ENCODE assay signal across 31 cellular contexts in genomic region chr14:100721568-100721967, GRCh38. TPM values are rescaled to one million over a fixed set of nuclear protein-coding genes. Genes with fewer than 3 reads are reported as not detected.
"Had no signal": no experiment of that assay in that cellular context is flagged by ENCODE, and none has a peak within 500 bp of the region (broad histone marks: within the 10 kb centered on the region; RNA-seq: fewer than 3 reads in every experiment).

No MANE protein-coding gene starts in this region.

- H3K36me3 ChIP-seq: adrenal gland, brain microvascular endothelial cell, SJCRH30, WERI-Rb-1 had no signal

- H3K4me3 Mint-ChIP-seq: activated CD4-positive, alpha-beta memory T cell treated with anti-CD3 and anti-CD28 coated beads for 36 hours; activated naive CD4-positive, alpha-beta T cell treated with anti-CD3 and anti-CD28 coated beads for 36 hours; activated T-cell treated with anti-CD3 and anti-CD28 coated beads, Interleukin-2, amount 50 U/mL, for 4 hours; activated T-helper 1 cell treated with anti-CD3 and anti-CD28 coated beads, Interleukin-12 subunit alpha, Interleukin-12 subunit beta, Interleukin-2, Interleukin-4 antibody, amounts not matched to agents 30 ng/mL and 10 ng/mL and 1 ng/mL, durations not matched to agents 14 hours and 24 hours and 36 hours had no signal

- H3K9me3 ChIP-seq: adrenal gland, SJCRH30 had no signal

- H3K9me3 Mint-ChIP-seq: activated CD4-positive, alpha-beta memory T cell treated with anti-CD3 and anti-CD28 coated beads for 36 hours; activated naive CD4-positive, alpha-beta T cell treated with anti-CD3 and anti-CD28 coated beads for 36 hours; activated naive CD4-positive, alpha-beta T cell treated with anti-CD3 and anti-CD28 coated beads, Interleukin-2, amount 50 U/mL, for 72 hours; activated T-cell treated with anti-CD3 and anti-CD28 coated beads, Interleukin-2, amount 50 U/mL, for 4 hours; activated T-helper 1 cell treated with anti-CD3 and anti-CD28 coated beads, Interleukin-12 subunit alpha, Interleukin-12 subunit beta, Interleukin-2, Interleukin-4 antibody, amounts not matched to agents 30 ng/mL and 10 ng/mL and 1 ng/mL, durations not matched to agents 14 hours and 24 hours and 36 hours had no signal

- ATAC-seq: activated naive CD4-positive, alpha-beta T cell treated with anti-CD3 and anti-CD28 coated beads, Interleukin-2, amount 50 U/mL, for 72 hours; activated T-cell treated with anti-CD3 and anti-CD28 coated beads, Interleukin-2, amount 50 U/mL, for 4 hours; Panc1 had no signal

- H3K27ac Mint-ChIP-seq: activated CD4-positive, alpha-beta memory T cell treated with anti-CD3 and anti-CD28 coated beads for 36 hours; activated naive CD4-positive, alpha-beta T cell treated with anti-CD3 and anti-CD28 coated beads for 36 hours; activated naive CD4-positive, alpha-beta T cell treated with anti-CD3 and anti-CD28 coated beads, Interleukin-2, amount 50 U/mL, for 72 hours; activated T-helper 1 cell treated with anti-CD3 and anti-CD28 coated beads, Interleukin-12 subunit alpha, Interleukin-12 subunit beta, Interleukin-2, Interleukin-4 antibody, amounts not matched to agents 30 ng/mL and 10 ng/mL and 1 ng/mL, durations not matched to agents 14 hours and 24 hours and 36 hours had no signal

- H3K27ac ChIP-seq: adrenal gland, brain microvascular endothelial cell, SJCRH30, SK-N-MC, WERI-Rb-1 had no signal

- H3K4me3 ChIP-seq: adrenal gland, SJCRH30, SK-N-MC had no signal

- H3K4me1 ChIP-seq: adrenal gland had no signal

- H3K27me3 ChIP-seq: adrenal gland, SJCRH30 had no signal

- DNase-seq: activated CD4-positive, alpha-beta memory T cell treated with anti-CD3 and anti-CD28 coated beads for 36 hours; activated CD4-positive, alpha-beta T cell treated with anti-CD3 and anti-CD28 coated beads for 1 hour; activated CD4-positive, alpha-beta T cell treated with anti-CD3 and anti-CD28 coated beads for 48 hours; activated CD4-positive, CD25-positive, alpha-beta regulatory T cell; activated CD8-positive, alpha-beta memory T cell treated with anti-CD3 and anti-CD28 coated beads, Interleukin-2, amount 50 U/mL, for 4 hours; activated gamma-delta T cell treated with Interleukin-2 at 50 U/mL for 16 hours; activated naive CD4-positive, alpha-beta T cell treated with anti-CD3 and anti-CD28 coated beads for 36 hours; activated T-cell treated with anti-CD3 and anti-CD28 coated beads for 4 hours; activated T-cell treated with anti-CD3 and anti-CD28 coated beads, Interleukin-2, amount 50 U/mL, for 4 hours; adrenal gland; anterior cingulate cortex; brain microvascular endothelial cell; central memory CD4-positive, alpha-beta T cell; NCI-H1092 treated with DMSO at 0.1 percent for 48 hours; NCI-H146; NCI-H187; NCI-H2081 treated with DMSO at 0.1 percent for 48 hours; NCI-H524 treated with DMSO at 0.1 percent for 48 hours; SHP77; SJCRH30; T1000; WERI-Rb-1 had no signal

- H3K36me3 Mint-ChIP-seq: activated CD4-positive, alpha-beta memory T cell treated with anti-CD3 and anti-CD28 coated beads for 36 hours; activated naive CD4-positive, alpha-beta T cell treated with anti-CD3 and anti-CD28 coated beads, Interleukin-2, amount 50 U/mL, for 72 hours had no signal

RNA-seq across cellular contexts. Expression of gene DLK1, which starts 5.1 kb away (rescaled TPM):
- total RNA-seq: activated CD4-positive, alpha-beta memory T cell treated with anti-CD3 and anti-CD28 coated beads for 36 hours; activated naive CD4-positive, alpha-beta T cell treated with anti-CD3 and anti-CD28 coated beads for 36 hours; activated naive CD4-positive, alpha-beta T cell treated with anti-CD3 and anti-CD28 coated beads, Interleukin-2, amount 50 U/mL, for 72 hours; activated T-helper 1 cell treated with anti-CD3 and anti-CD28 coated beads, Interleukin-12 subunit alpha, Interleukin-12 subunit beta, Interleukin-2, Interleukin-4 antibody, amounts not matched to agents 30 ng/mL and 10 ng/mL and 1 ng/mL, durations not matched to agents 14 hours and 24 hours and 36 hours; M059J; NCI-H460; RPMI7951; T-helper 1 cell treated with Interleukin-12 subunit alpha and Interleukin-12 subunit beta and Interleukin-4 antibody, amounts not matched to agents 30 ng/mL and 1 ng/mL, for 36 hours; T-helper 2 cell treated with Interferon-gamma antibody and Interleukin-4, amounts not matched to agents 100 ng/mL and 5 ng/mL, for 36 hours had no signal
